15 cellular contexts compared by ENCODE assay signal in the genomic region with DNA sequence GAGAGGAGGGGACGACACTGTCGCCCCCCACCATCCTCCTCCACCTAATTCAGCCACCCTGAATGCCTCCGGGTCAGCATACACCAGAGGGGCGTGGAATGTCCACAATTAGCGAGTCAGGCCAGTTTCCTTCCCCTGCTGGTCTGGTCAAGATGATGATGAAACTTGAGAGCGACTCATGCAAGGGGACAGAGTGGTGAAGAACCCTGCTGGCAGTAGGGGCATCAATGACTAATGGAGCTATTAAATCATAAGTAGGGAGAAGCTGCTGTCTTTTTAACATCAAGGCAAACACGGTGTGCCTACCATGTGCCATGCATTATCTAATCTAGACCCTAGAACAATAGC. TPM values are rescaled to one million over a fixed set of nuclear protein-coding genes. Genes with fewer than 3 reads are reported as not detected.
DNase-seq lines count a peak whose midpoint lies in the region; ATAC-seq, FAIRE-seq and TF ChIP-seq lines count a peak whose summit lies in the region.
"Had no signal": no experiment of that assay in that cellular context is flagged by ENCODE, and none has a peak within 500 bp of the region (broad histone marks: within the 10 kb centered on the region; RNA-seq: fewer than 3 reads in every experiment).

No MANE protein-coding gene starts in this region.

- H3K4me3 ChIP-seq in BJ (ENCODE audit: low read depth, low read length) (peak overlapping the region; percentile 15; the same call in 1 of the 2 replicates), endothelial cell of umbilical vein (replicated peaks in 1 of 3; ENCODE audit: insufficient read depth in 1 of 3, low read depth in 1 of 3, low read length in 3 of 3) (no peak overlapping the region)
- H3K4me3 ChIP-seq: ascending aorta had no signal

- H3K36me3 ChIP-seq in BJ (ENCODE audit: control insufficient read depth, insufficient read depth, low read length), result no peaks in the 10 kb centered on the region
- no peaks in the 10 kb centered on the region for H3K36me3 ChIP-seq in endothelial cell of umbilical vein (ENCODE audit: control insufficient read depth in 2 of 2, extremely low read depth in 1 of 2, insufficient read depth in 2 of 2, low read length in 2 of 2)
- H3K36me3 ChIP-seq: ascending aorta, WERI-Rb-1 had no signal

- no peaks in the 10 kb centered on the region for H3K4me1 ChIP-seq in endothelial cell of umbilical vein (ENCODE audit: control insufficient read depth, extremely low read depth, insufficient read depth, low read length)

- H3K9me3 ChIP-seq in endothelial cell of umbilical vein (replicated peaks; ENCODE audit: control insufficient read depth, insufficient read depth, low read length), result no peaks in the 10 kb centered on the region
- H3K9me3 ChIP-seq: ascending aorta had no signal

- intact Hi-C loops in endothelial cell of umbilical vein (cut with micrococcal nuclease), result loop anchor here (1.0 to 10.0 kb wide), 4 partner anchors 89 to 514 kb away; a partner anchor contains a TSS

- no peak for FAIRE-seq in endothelial cell of umbilical vein (lab: Jason Lieb, UNC)
- FAIRE-seq: H54 had no signal

- H3K27me3 ChIP-seq in BJ (ENCODE audit: control insufficient read depth, insufficient read depth, low read length) (peaks cover 8% of the 10 kb centered on the region), endothelial cell of umbilical vein (ENCODE audit: control insufficient read depth in 2 of 2, insufficient read depth in 2 of 2, low read length in 2 of 2) (no peaks in the 10 kb centered on the region)
- H3K27me3 ChIP-seq: ascending aorta had no signal

- CTCF ChIA-PET in BJ (lab: Yijun Ruan, JAX), result interaction anchor here (0.6 to 3.5 kb wide), 21 partner anchors 11 to 220 kb away, joined by 3 to 32 read pairs (median 4); a partner anchor contains a TSS
- CTCF ChIA-PET in endothelial cell of umbilical vein (lab: Charles Lee), result interaction anchor here (0.6 to 2.0 kb wide), 21 partner anchors 9 to 1363 kb away, joined by 3 to 32 read pairs (median 5); a partner anchor contains a TSS

- no peak for TF ChIP-seq POLR2A in endothelial cell of umbilical vein (IDR thresholded peaks at IDR 0.05; ENCODE audit: low read depth, low read length)

- no peaks in the 10 kb centered on the region for H3K9me1 ChIP-seq in endothelial cell of umbilical vein (replicated peaks; ENCODE audit: control insufficient read depth, extremely low read depth, insufficient read depth, low read length)

- no peaks in the 10 kb centered on the region for H3K79me2 ChIP-seq in endothelial cell of umbilical vein (ENCODE audit: control insufficient read depth, insufficient read depth, low read length)

- H3K4me2 ChIP-seq in endothelial cell of umbilical vein (ENCODE audit: insufficient read depth, low read length), result no peak overlapping the region

- TF ChIP-seq CTCF in BJ (IDR thresholded peaks at IDR 0.05; ENCODE audit: insufficient read depth, low read depth, low read length) (no peak), endothelial cell of umbilical vein (IDR thresholded peaks at IDR 0.05; ENCODE audit: extremely low read depth in 1 of 2, insufficient read depth in 1 of 2, low read depth in 1 of 2, low read length in 2 of 2) (no peak)

- no TSS peak for BruUV-seq in endothelial cell of umbilical vein (replicated peaks; lab: Mats Ljungman, UMichigan)

- H2AFZ ChIP-seq in endothelial cell of umbilical vein (ENCODE audit: low read depth, low read length), result no peak overlapping the region

- POLR2A ChIA-PET in BJ (lab: Charles Lee) (no interaction called here), endothelial cell of umbilical vein (lab: Charles Lee) (no interaction called here)

- dilution Hi-C loops in endothelial cell of umbilical vein (cut with MboI; ENCODE audit: extremely low pct_ligation_motif_present, low sequenced_read_pairs), result no loop called here

- no peak overlapping the region for H3K9ac ChIP-seq in endothelial cell of umbilical vein (replicated peaks; ENCODE audit: extremely low read depth, insufficient read depth, low read length)

- no peaks in the 10 kb centered on the region for H4K20me1 ChIP-seq in endothelial cell of umbilical vein (replicated peaks; ENCODE audit: control insufficient read depth, extremely low read depth, insufficient read depth, low read length)

- ATAC-seq in GM18867 (IDR thresholded peaks at IDR 0.05; ENCODE audit: unreplicated experiment), result no peak

- DNase-seq in BJ (ENCODE audit: low read depth) (peak; percentile 16), LoVo (ENCODE audit: low spot score) (peak; percentile 35), endothelial cell of umbilical vein (ENCODE audit: low read depth, low spot score) (no peak), left kidney (ENCODE audit: low read depth, low spot score) (peak; percentile 11), pons (ENCODE audit: low spot score) (no peak), NCI-H82 (lab: John Stamatoyannopoulos, UW) (no peak), NCI-H1105 (lab: John Stamatoyannopoulos, UW) (no peak)

- no peak overlapping the region for H3K27ac ChIP-seq in endothelial cell of umbilical vein (ENCODE audit: insufficient read depth, low read depth, low read length)
- H3K27ac ChIP-seq: ascending aorta, RWPE1, WERI-Rb-1 had no signal

TF ChIP-seq in endothelial cell of umbilical vein, 7 proteins besides CTCF, POLR2A, EP300 and RAD21:
- no peak for TF ChIP-seq POLR2AphosphoS5 (IDR thresholded peaks at IDR 0.05; ENCODE audit: insufficient read depth, low read depth, low read length)
- TF ChIP-seq FOS (IDR thresholded peaks at IDR 0.05; ENCODE audit: borderline replicate concordance, insufficient read depth, low read length), result peak; percentile 23

RNA-seq across cellular contexts. Expression of a gene that starts 7.2 kb away (rescaled TPM):
- not detected in 2 replicates for polyA plus RNA-seq in BJ (2011; rRNA removed)
- polyA minus RNA-seq in BJ (2011; rRNA and poly(A)+ RNA removed), result not detected in 2 replicates
- not detected in 2 replicates for total RNA-seq in endothelial cell of umbilical vein
- 0.11 TPM in 1 of 2 replicates, not detected in the other for polyA plus RNA-seq in endothelial cell of umbilical vein
- not detected in 2 replicates for polyA plus RNA-seq in endothelial cell of umbilical vein (2011; cell fraction: cytosol; rRNA removed)
- not detected in 2 replicates for polyA plus RNA-seq in endothelial cell of umbilical vein (2011; cell fraction: nucleus; rRNA removed)
- polyA plus RNA-seq in endothelial cell of umbilical vein (2012), result not detected in 2 replicates
- not detected in 2 replicates for polyA minus RNA-seq in endothelial cell of umbilical vein
- not detected for polyA minus RNA-seq in endothelial cell of umbilical vein (2011; cell fraction: cytosol; rRNA and poly(A)+ RNA removed)
- polyA minus RNA-seq in endothelial cell of umbilical vein (2011; cell fraction: nucleus; rRNA and poly(A)+ RNA removed), result not detected in 2 replicates
- total RNA-seq: ascending aorta; CD4-positive, CD25-positive, alpha-beta regulatory T cell; left ventricle myocardium superior; osteocyte had no signal
- polyA plus RNA-seq: CD4-positive, CD25-positive, alpha-beta regulatory T cell had no signal

Comparison
In these comparisons a context has a peak if more than half of its experiments do, and no peak if none do; other contexts are left out.
1. DNase-seq: peak in BJ (single experiment), LoVo (single experiment) and left kidney (single experiment); none in endothelial cell of umbilical vein (single experiment), pons (single experiment), NCI-H82 (single experiment) and NCI-H1105 (single experiment).